In genomic region chr6:20953019-20953418, GRCh38 we compare ENCODE assay signal across 12 cellular contexts.
DNase-seq lines count a peak whose midpoint lies in the region; ATAC-seq, FAIRE-seq and TF ChIP-seq lines count a peak whose summit lies in the region.
"Had no signal": no experiment of that assay in that cellular context is flagged by ENCODE, and none has a peak within 500 bp of the region (broad histone marks: within the 10 kb centered on the region; RNA-seq: fewer than 3 reads in every experiment).

No MANE protein-coding gene starts in this region.

- H3K9me3 ChIP-seq in DND-41 (ENCODE audit: insufficient read depth, low read length, severe bottlenecking): no peaks in the 10 kb centered on the region
- no peaks in the 10 kb centered on the region for H3K9me3 ChIP-seq in PC-3 (ENCODE audit: low read length)
- no peaks in the 10 kb centered on the region for H3K9me3 ChIP-seq in keratinocyte (ENCODE audit: control insufficient read depth, low read depth, low read length)
- no peaks in the 10 kb centered on the region for H3K9me3 ChIP-seq in effector memory CD4-positive, alpha-beta T cell (ENCODE audit: control insufficient read depth, low read length)
- H3K9me3 ChIP-seq: Peyer's patch had no signal

- no peaks in the 10 kb centered on the region for H3K9me1 ChIP-seq in keratinocyte (ENCODE audit: control insufficient read depth, extremely low read depth, insufficient read depth, low read length)

- H2AFZ ChIP-seq in DND-41 (ENCODE audit: low read depth, low read length) (no peak overlapping the region), PC-3 (ENCODE audit: low read length) (peak overlapping the region; percentile 47), keratinocyte (ENCODE audit: control insufficient read depth, low read length) (no peak overlapping the region)

- no peaks in the 10 kb centered on the region for H3K9me2 ChIP-seq in PC-3 (replicated peaks; ENCODE audit: low read length)

- H3K4me2 ChIP-seq in DND-41 (ENCODE audit: insufficient read depth, low read length): no peak overlapping the region
- peak overlapping the region; percentile 17; the same call in 1 of the 2 replicates for H3K4me2 ChIP-seq in PC-3 (ENCODE audit: low read length)
- H3K4me2 ChIP-seq in keratinocyte (ENCODE audit: control insufficient read depth, extremely low read depth, insufficient read depth, low read depth, low read length): peak overlapping the region; percentile 48

- TF ChIP-seq CTCF in DND-41 (IDR thresholded peaks at IDR 0.05; ENCODE audit: borderline replicate concordance, extremely low read depth, low read length, poor library complexity, severe bottlenecking) (no peak), PC-3 (conservative IDR thresholded peaks at IDR 0.05; ENCODE audit: low read depth, low read length) (peak; percentile 29; the same call in 1 of the 2 replicates), keratinocyte (optimal IDR thresholded peaks at IDR 0.05 in 1 of 3, IDR thresholded peaks at IDR 0.05 in 1 of 3, conservative IDR thresholded peaks at IDR 0.05 in 1 of 3; ENCODE audit: extremely low read depth in 1 of 3, insufficient read depth in 2 of 3, low read length in 3 of 3) (no peak), GM13976 (IDR thresholded peaks at IDR 0.05; ENCODE audit: borderline replicate concordance, control extremely low read depth, extremely low read depth, insufficient read depth, missing control alignments) (no peak)

- no peaks in the 10 kb centered on the region for H3K4me1 Mint-ChIP-seq in activated CD4-positive, alpha-beta T cell treated with anti-CD3 and anti-CD28 coated beads, Interleukin-2, amount 10 ng/mL, durations not matched to agents 7 days and 5 days

- peaks cover 9% of the 10 kb centered on the region for H3K36me3 Mint-ChIP-seq in activated CD4-positive, alpha-beta T cell treated with anti-CD3 and anti-CD28 coated beads, Interleukin-2, amount 10 ng/mL, durations not matched to agents 7 days and 5 days (ENCODE audit: low read depth)

- no peak overlapping the region for H3K4me3 Mint-ChIP-seq in activated CD4-positive, alpha-beta T cell treated with anti-CD3 and anti-CD28 coated beads, Interleukin-2, amount 10 ng/mL, durations not matched to agents 7 days and 5 days
- H3K4me3 Mint-ChIP-seq: CD8-positive, alpha-beta T cell; naive B cell had no signal

- CTCF ChIA-PET in PC-3 (lab: Charles Lee): interaction anchor here (0.5 kb wide), 1 partner anchor 106 kb away, joined by 3 read pairs; no protein-coding TSS in a partner anchor
- CTCF ChIA-PET in activated CD4-positive, alpha-beta T cell treated with anti-CD3 and anti-CD28 coated beads, Interleukin-2, amount 10 ng/mL, durations not matched to agents 7 days and 5 days (lab: Charles Lee): no interaction called here

- dilution Hi-C loops in keratinocyte (cut with MboI; ENCODE audit: extremely low pct_ligation_motif_present, low sequenced_read_pairs): no loop called here

- H3K4me1 ChIP-seq in DND-41 (ENCODE audit: insufficient read depth, low read length): no peaks in the 10 kb centered on the region
- peaks cover 11% of the 10 kb centered on the region for H3K4me1 ChIP-seq in PC-3 (ENCODE audit: insufficient read depth, low read length)
- peaks cover 10% of the 10 kb centered on the region for H3K4me1 ChIP-seq in keratinocyte (ENCODE audit: control insufficient read depth, extremely low read depth, insufficient read depth, low read length)
- no peaks in the 10 kb centered on the region for H3K4me1 ChIP-seq in effector memory CD4-positive, alpha-beta T cell (ENCODE audit: control insufficient read depth, insufficient read depth, low read length, poor library complexity, severe bottlenecking)
- H3K4me1 ChIP-seq: Peyer's patch had no signal

- H3K27me3 ChIP-seq in DND-41 (ENCODE audit: insufficient read depth, low read length, poor library complexity) (no peaks in the 10 kb centered on the region), PC-3 (ENCODE audit: low read length) (no peaks in the 10 kb centered on the region), keratinocyte (ENCODE audit: control insufficient read depth, extremely low read depth, insufficient read depth, low read length) (no peaks in the 10 kb centered on the region)
- H3K27me3 ChIP-seq in effector memory CD4-positive, alpha-beta T cell (replicated peaks; ENCODE audit: control insufficient read depth, insufficient read depth, low read length, poor library complexity, severe bottlenecking): no peaks in the 10 kb centered on the region
- H3K27me3 ChIP-seq: Peyer's patch had no signal

- H3F3A ChIP-seq in PC-3 (ENCODE audit: low read length, unreplicated experiment): no peaks in the 10 kb centered on the region

- H3K4me3 ChIP-seq in DND-41 (ENCODE audit: low read depth in 1 of 2, low read length in 2 of 2) (no peak overlapping the region), PC-3 (ENCODE audit: low read length) (no peak overlapping the region), keratinocyte (ENCODE audit: control insufficient read depth in 2 of 3, extremely low read depth in 1 of 3, insufficient read depth in 2 of 3, low read depth in 1 of 3, low read length in 3 of 3) (no peak overlapping the region)
- no peak overlapping the region for H3K4me3 ChIP-seq in effector memory CD4-positive, alpha-beta T cell (ENCODE audit: insufficient read depth, low read depth, low read length, poor library complexity, severe bottlenecking)
- H3K4me3 ChIP-seq: Peyer's patch had no signal

- H3K27ac ChIP-seq in DND-41 (ENCODE audit: low read length) (no peak overlapping the region), PC-3 (ENCODE audit: low read length) (peak overlapping the region; percentile 60), keratinocyte (ENCODE audit: control insufficient read depth, insufficient read depth, low read length) (peak overlapping the region; percentile 10)
- H3K27ac ChIP-seq in effector memory CD4-positive, alpha-beta T cell (ENCODE audit: insufficient read depth, low read length, poor library complexity, severe bottlenecking): no peak overlapping the region
- H3K27ac ChIP-seq: Peyer's patch had no signal

- FAIRE-seq in keratinocyte (lab: Jason Lieb, UNC): no peak

- H3K27ac Mint-ChIP-seq in activated CD4-positive, alpha-beta T cell treated with anti-CD3 and anti-CD28 coated beads, Interleukin-2, amount 10 ng/mL, durations not matched to agents 7 days and 5 days: no peak overlapping the region
- H3K27ac Mint-ChIP-seq: CD8-positive, alpha-beta T cell had no signal

- H3K79me2 ChIP-seq in DND-41 (ENCODE audit: insufficient read depth, low read length): no peaks in the 10 kb centered on the region
- H3K79me2 ChIP-seq in PC-3 (ENCODE audit: low read length): no peaks in the 10 kb centered on the region
- no peaks in the 10 kb centered on the region for H3K79me2 ChIP-seq in keratinocyte (ENCODE audit: control insufficient read depth, insufficient read depth, low read length)

- intact Hi-C loops in PC-3 (cut with micrococcal nuclease): no loop called here

- H3K27me3 Mint-ChIP-seq in activated CD4-positive, alpha-beta T cell treated with anti-CD3 and anti-CD28 coated beads, Interleukin-2, amount 10 ng/mL, durations not matched to agents 7 days and 5 days: no peaks in the 10 kb centered on the region
- H3K27me3 Mint-ChIP-seq: naive B cell had no signal

- DNase-seq in DND-41 (no peak), NAMALWA (ENCODE audit: low spot score) (peak; percentile 4), PC-3 (no peak), keratinocyte (ENCODE audit: low read depth, low spot score) (no peak), GM13976 (ENCODE audit: low spot score) (no peak), GM19240 (ENCODE audit: insufficient read length, low spot score) (no peak)
- no peak for DNase-seq in activated CD4-positive, alpha-beta T cell treated with anti-CD3 and anti-CD28 coated beads, Interleukin-2, amount 10 ng/mL, durations not matched to agents 7 days and 5 days
- no peak for DNase-seq in effector memory CD4-positive, alpha-beta T cell
- DNase-seq: CD8-positive, alpha-beta T cell; naive B cell; Peyer's patch; stimulated activated CD4-positive, alpha-beta T cell treated with anti-CD3 and anti-CD28 coated beads, Interleukin-12 subunit alpha, Interleukin-12 subunit beta, amount 100 ng/mL, for 4 hours had no signal

- in situ Hi-C loops in GM13976 (cut with MboI; ENCODE audit: low sequenced_read_pairs, unreplicated experiment): no loop called here

- BruUV-seq in PC-3 (replicated peaks; lab: Mats Ljungman, UMichigan): no TSS peak

- POLR2A ChIA-PET in PC-3 (lab: Charles Lee; ENCODE audit: unreplicated experiment): interaction anchor here (0.7 kb wide), 1 partner anchor 799 kb away, joined by 6 read pairs; no protein-coding TSS in a partner anchor
- POLR2A ChIA-PET in activated CD4-positive, alpha-beta T cell treated with anti-CD3 and anti-CD28 coated beads, Interleukin-2, amount 10 ng/mL, durations not matched to agents 7 days and 5 days (lab: Charles Lee): no interaction called here

- ATAC-seq in DND-41 (ENCODE audit: insufficient read depth, low read depth) (0 out of 3 replicates have a peak, but pooled peaks have one; percentile 40), PC-3 (no peak)
- ATAC-seq: CD8-positive, alpha-beta T cell had no signal

- no peaks in the 10 kb centered on the region for H3K9me3 Mint-ChIP-seq in activated CD4-positive, alpha-beta T cell treated with anti-CD3 and anti-CD28 coated beads, Interleukin-2, amount 10 ng/mL, durations not matched to agents 7 days and 5 days
- H3K9me3 Mint-ChIP-seq: CD8-positive, alpha-beta T cell; naive B cell had no signal

- H4K20me1 ChIP-seq in DND-41 (ENCODE audit: insufficient read depth, low read length) (no peaks in the 10 kb centered on the region), PC-3 (ENCODE audit: low read length) (no peaks in the 10 kb centered on the region), keratinocyte (ENCODE audit: control insufficient read depth, extremely low read depth, insufficient read depth, low read length) (no peaks in the 10 kb centered on the region)

- H3K36me3 ChIP-seq in DND-41 (ENCODE audit: insufficient read depth, low read length) (peaks cover 15% of the 10 kb centered on the region; the same call in 1 of the 2 replicates), PC-3 (ENCODE audit: low read depth, low read length) (no peaks in the 10 kb centered on the region), keratinocyte (ENCODE audit: control insufficient read depth in 2 of 2, extremely low read depth in 1 of 2, insufficient read depth in 2 of 2, low read length in 2 of 2) (no peaks in the 10 kb centered on the region)
- peaks cover under 1% of the 10 kb centered on the region for H3K36me3 ChIP-seq in effector memory CD4-positive, alpha-beta T cell (ENCODE audit: control insufficient read depth, insufficient read depth, low read length)

- H3K9ac ChIP-seq in DND-41 (ENCODE audit: low read depth, low read length) (no peak overlapping the region), PC-3 (ENCODE audit: low read length) (0 out of 2 replicates have a peak overlapping the region, but pooled peaks have one; percentile 6), keratinocyte (ENCODE audit: control insufficient read depth, extremely low read depth, insufficient read depth, low read length) (no peak overlapping the region)

Comparison
In these comparisons a context has a peak if more than half of its experiments do, and no peak if none do; other contexts are left out.
1. H3K27ac ChIP-seq: peak in PC-3 (single experiment) and keratinocyte (single experiment); none in DND-41 (single experiment) and effector memory CD4-positive, alpha-beta T cell (single experiment).